In genomic region chr3:52399131-52399530, GRCh38 we compare ENCODE assay signal across 1 cellular context.
TF ChIP-seq lines count a peak whose summit lies in the region.

No MANE protein-coding gene starts in this region.

TF ChIP-seq in A549, 52 proteins besides CTCF, POLR2A, EP300 and RAD21 (continued from another document):
- TF ChIP-seq PBX3 (IDR thresholded peaks at IDR 0.05) (no peak), ZSCAN20 (CRISPR knock-in tag; IDR thresholded peaks at IDR 0.05) (no peak), ZFP36 (IDR thresholded peaks at IDR 0.05; ENCODE audit: borderline replicate concordance, partially characterized antibody) (peak; percentile 30), NFE2L2 (conservative IDR thresholded peaks at IDR 0.05; ENCODE audit: low read length) (no peak), KDM5A (IDR thresholded peaks at IDR 0.05) (no peak), E2F6 (IDR thresholded peaks at IDR 0.05; ENCODE audit: borderline replicate concordance, low read depth) (no peak), MAFK (IDR thresholded peaks at IDR 0.05; ENCODE audit: partially characterized antibody) (no peak)
